ENCODE assay signal across 8 cellular contexts in genomic region chr22:17627961-17628303, GRCh38. TPM values are rescaled to one million over a fixed set of nuclear protein-coding genes. Genes with fewer than 3 reads are reported as not detected.
A peak's percentile ranks its signal among the peaks of the same experiment; 100 is the strongest.
DNase-seq lines count a peak whose midpoint lies in the region; ATAC-seq and TF ChIP-seq lines count a peak whose summit lies in the region.

No MANE protein-coding gene starts in this region.

- WGBS in thymus = 19% methylated on average over 20 of the region's 20 CpGs

- peaks cover 22% of the 10 kb centered on the region for H3K4me1 ChIP-seq in adipocyte (ENCODE audit: control insufficient read depth, insufficient read depth, low read length)
- peaks cover 7% of the 10 kb centered on the region for H3K4me1 ChIP-seq in thymus (ENCODE audit: control insufficient read depth, insufficient read depth, low read length)

- H3K36me3 Mint-ChIP-seq in activated CD4-positive, alpha-beta T cell treated with anti-CD3 and anti-CD28 coated beads, Interleukin-2, amount 10 ng/mL, durations not matched to agents 7 days and 5 days (ENCODE audit: low read depth) = peaks cover 14% of the 10 kb centered on the region

- no peaks in the 10 kb centered on the region for H3K27me3 Mint-ChIP-seq in activated CD4-positive, alpha-beta T cell treated with anti-CD3 and anti-CD28 coated beads, Interleukin-2, amount 10 ng/mL, durations not matched to agents 7 days and 5 days

- ATAC-seq in left lobe of liver (peak; percentile 6), GM18909 (IDR thresholded peaks at IDR 0.05; ENCODE audit: poor library complexity, unreplicated experiment) (no peak), omental fat pad (ENCODE audit: low FRiP score) (no peak)

- peak overlapping the region; percentile 94 for H3K4me3 Mint-ChIP-seq in activated CD4-positive, alpha-beta T cell treated with anti-CD3 and anti-CD28 coated beads, Interleukin-2, amount 10 ng/mL, durations not matched to agents 7 days and 5 days

- H3K9me3 ChIP-seq in adipocyte (ENCODE audit: control insufficient read depth, low read length) (no peaks in the 10 kb centered on the region), thymus (ENCODE audit: control insufficient read depth) (no peaks in the 10 kb centered on the region)

- peak overlapping the region; percentile 100 for H3K9ac ChIP-seq in adipocyte (ENCODE audit: low read length)

- peak overlapping the region; percentile 98 for H3K4me3 ChIP-seq in adipocyte (ENCODE audit: low read length)
- H3K4me3 ChIP-seq in thymus (ENCODE audit: low read length) = peak overlapping the region; percentile 100

- H3K4me1 Mint-ChIP-seq in activated CD4-positive, alpha-beta T cell treated with anti-CD3 and anti-CD28 coated beads, Interleukin-2, amount 10 ng/mL, durations not matched to agents 7 days and 5 days = peaks cover 30% of the 10 kb centered on the region

- H3K27me3 ChIP-seq in adipocyte (replicated peaks; ENCODE audit: control insufficient read depth, insufficient read depth, low read length) (no peaks in the 10 kb centered on the region), thymus (ENCODE audit: control insufficient read depth, insufficient read depth) (no peaks in the 10 kb centered on the region)

- H3K36me3 ChIP-seq in adipocyte (ENCODE audit: control insufficient read depth, insufficient read depth, low read length, severe bottlenecking) (peaks cover 13% of the 10 kb centered on the region), thymus (ENCODE audit: control insufficient read depth, insufficient read depth) (peaks cover 8% of the 10 kb centered on the region)

- CTCF ChIA-PET in activated CD4-positive, alpha-beta T cell treated with anti-CD3 and anti-CD28 coated beads, Interleukin-2, amount 10 ng/mL, durations not matched to agents 7 days and 5 days (lab: Charles Lee) = interaction anchor here (1.3 kb wide), 1 partner anchor 21 kb away, joined by 4 read pairs; no protein-coding TSS in a partner anchor

- H3K27ac ChIP-seq in thymus (ENCODE audit: low read depth) = peak overlapping the region; percentile 89

- peak overlapping the region; percentile 90 for H3K27ac Mint-ChIP-seq in activated CD4-positive, alpha-beta T cell treated with anti-CD3 and anti-CD28 coated beads, Interleukin-2, amount 10 ng/mL, durations not matched to agents 7 days and 5 days

- POLR2A ChIA-PET in activated CD4-positive, alpha-beta T cell treated with anti-CD3 and anti-CD28 coated beads, Interleukin-2, amount 10 ng/mL, durations not matched to agents 7 days and 5 days (lab: Charles Lee) = no interaction called here

- no peaks in the 10 kb centered on the region for H3K9me3 Mint-ChIP-seq in activated CD4-positive, alpha-beta T cell treated with anti-CD3 and anti-CD28 coated beads, Interleukin-2, amount 10 ng/mL, durations not matched to agents 7 days and 5 days

- no peak for DNase-seq in activated CD4-positive, alpha-beta T cell treated with anti-CD3 and anti-CD28 coated beads, Interleukin-2, amount 10 ng/mL, durations not matched to agents 7 days and 5 days
- no peak for DNase-seq in activated CD4-positive, alpha-beta T cell treated with anti-CD3 and anti-CD28 coated beads for 1 hour
- DNase-seq in adipocyte (ENCODE audit: low read depth) (peak; percentile 25), left lobe of liver (ENCODE audit: low spot score) (no peak), omental fat pad (ENCODE audit: low spot score) (no peak), NCI-H748 treated with DMSO at 0.1 percent for 48 hours (lab: John Stamatoyannopoulos, UW) (no peak)

- no peak for TF ChIP-seq CTCF in omental fat pad (IDR thresholded peaks at IDR 0.05)

RNA-seq across cellular contexts. Expression of gene ATP6V1E1, which starts 0.6 kb away (rescaled TPM):
- 10 to 100 TPM; 89.9 to 98.4 TPM for total RNA-seq in activated CD4-positive, alpha-beta T cell treated with anti-CD3 and anti-CD28 coated beads, Interleukin-2, amount 10 ng/mL, durations not matched to agents 7 days and 5 days
- total RNA-seq in left lobe of liver (31.3 TPM), omental fat pad (100 to 1,000 TPM; 109 to 157 (median 122) TPM)
- 138 TPM for polyA plus RNA-seq in thymus

RNA-seq across cellular contexts. Expression of gene BCL2L13, which starts 10.6 kb away (rescaled TPM):
- 10 to 100 TPM; 23.5 to 24.9 TPM for total RNA-seq in activated CD4-positive, alpha-beta T cell treated with anti-CD3 and anti-CD28 coated beads, Interleukin-2, amount 10 ng/mL, durations not matched to agents 7 days and 5 days
- total RNA-seq in left lobe of liver (34.3 TPM), omental fat pad (10 to 100 TPM; 59.7 to 85.7 (median 64.8) TPM)
- polyA plus RNA-seq in thymus = 27.6 TPM
